In the genomic region with DNA sequence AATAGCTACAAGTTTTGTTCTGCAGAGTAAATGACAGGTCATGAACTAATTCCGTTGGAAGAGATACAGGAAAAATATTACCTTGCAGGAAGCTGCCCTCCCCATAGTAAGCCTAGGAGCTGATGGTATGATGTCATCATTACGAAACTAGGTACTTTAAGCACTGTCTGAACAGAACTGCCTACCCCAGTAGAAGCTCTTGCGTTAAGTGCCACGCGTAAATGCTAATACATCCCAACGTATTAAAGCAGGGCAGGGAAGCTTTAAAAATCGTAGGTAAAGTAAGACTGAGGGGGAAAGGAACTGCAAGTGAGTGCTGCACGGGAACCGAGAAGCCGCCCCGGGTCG, we compare ENCODE assay signal across 8 cellular contexts. TPM values are rescaled to one million over a fixed set of nuclear protein-coding genes. Genes with fewer than 3 reads are reported as not detected.
DNase-seq lines count a peak whose midpoint lies in the region; ATAC-seq and TF ChIP-seq lines count a peak whose summit lies in the region.

No MANE protein-coding gene starts in this region.

- H3K4me3 ChIP-seq in adrenal gland (peak overlapping the region; percentile 56 to 77 (median 71)), gastrocnemius medialis (peak overlapping the region; percentile 66 to 97 (median 94))

- H3K9me3 ChIP-seq in adrenal gland (replicated peaks in 1 of 3) (no peaks in the 10 kb centered on the region), gastrocnemius medialis (no peaks in the 10 kb centered on the region)

- in situ Hi-C loops in gastrocnemius medialis (cut with MboI; ENCODE audit: low sequenced_read_pairs in 4 of 4): no loop called here

- no peaks in the 10 kb centered on the region for H3K27me3 ChIP-seq in adrenal gland
- no peaks in the 10 kb centered on the region for H3K27me3 ChIP-seq in gastrocnemius medialis

- 1 to 2% (median 1%) methylated on average over 12 of the region's 12 CpGs for WGBS in adrenal gland, 4 donors

- intact Hi-C loops in adrenal gland (cut with DNase I): no loop called here
- intact Hi-C loops in gastrocnemius medialis (cut with DNase I; ENCODE audit: low total_unique reads): loop anchor here (10.0 kb wide), 2 partner anchors 762 to 1382 kb away; partner anchors contain the start of gene RAP2A

- TF ChIP-seq CTCF in adrenal gland (IDR thresholded peaks at IDR 0.05) (no peak), gastrocnemius medialis (IDR thresholded peaks at IDR 0.05 in 4 of 5, conservative IDR thresholded peaks at IDR 0.05 in 1 of 5) (no peak)

- H3K27ac ChIP-seq in adrenal gland (peak overlapping the region in 4 of 5 donors; percentile 48 to 85 (median 82)), gastrocnemius medialis (peak overlapping the region; percentile 78 to 83 (median 80))

- DNase-seq in AG08396 (ENCODE audit: low spot score): peak; percentile 65
- peak; percentile 21 for DNase-seq in NCI-H2227 treated with DMSO at 0.1 percent for 48 hours (lab: John Stamatoyannopoulos, UW)
- DNase-seq in adrenal gland: no peak
- peak; percentile 50 for DNase-seq in hepatic stellate cell (ENCODE audit: low spot score)
- no peak for DNase-seq in gastrocnemius medialis
- DNase-seq in NCI-H1105 treated with DMSO at 0.1 percent for 48 hours (lab: John Stamatoyannopoulos, UW): no peak

- H3K36me3 ChIP-seq in adrenal gland (replicated peaks in 1 of 2): no peaks in the 10 kb centered on the region
- H3K36me3 ChIP-seq in gastrocnemius medialis: no peaks in the 10 kb centered on the region

- TF ChIP-seq POLR2A in adrenal gland (IDR thresholded peaks at IDR 0.05) (no peak), gastrocnemius medialis (IDR thresholded peaks at IDR 0.05) (no peak)

- peak; percentile 54 for ATAC-seq in GM18868 (IDR thresholded peaks at IDR 0.05; ENCODE audit: unreplicated experiment)
- ATAC-seq in HG03060 (IDR thresholded peaks at IDR 0.05; ENCODE audit: low read depth, unreplicated experiment): peak; percentile 32
- peak; percentile 56 to 67 for ATAC-seq in gastrocnemius medialis

- H3K4me1 ChIP-seq in adrenal gland (replicated peaks in 1 of 2): peaks cover 0 to 11% of the 10 kb centered on the region in 2 donors
- peaks cover 5 to 9% of the 10 kb centered on the region in 2 donors for H3K4me1 ChIP-seq in gastrocnemius medialis

RNA-seq across cellular contexts. Expression of gene UGGT2, which starts 0.6 kb away (rescaled TPM):
- total RNA-seq in adrenal gland (10 to 100 TPM; 15.1 to 60.6 (median 26.0) TPM), gastrocnemius medialis (10 to 100 TPM in 1 of 4 donors, 1 to 10 TPM in 3; 4.0 to 10.6 (median 6.8) TPM)
- polyA plus RNA-seq in adrenal gland: 10 to 100 TPM; 10.7 to 21.1 (median 15.2) TPM

RNA-seq across cellular contexts. Expression of gene HS6ST3, which starts 37.3 kb away (rescaled TPM):
- total RNA-seq in adrenal gland (10 to 100 TPM in 1 of 8 donors, 1 to 10 TPM in 7; 2.5 to 27.1 (median 6.4) TPM), gastrocnemius medialis (1 to 10 TPM in 3 of 4 donors, under 1 TPM in 1; 0.97 to 2.2 (median 2.0) TPM)
- polyA plus RNA-seq in adrenal gland: 10 to 100 TPM in 1 of 3 donors, 1 to 10 TPM in 2; 2.1 to 12.6 (median 4.1) TPM

Comparison
In these comparisons a context has a peak if more than half of its experiments do, and no peak if none do; other contexts are left out.
1. DNase-seq: peak in AG08396 (single experiment), NCI-H2227 treated with DMSO at 0.1 percent for 48 hours (single experiment) and hepatic stellate cell (single experiment); none in adrenal gland (0 of 7), gastrocnemius medialis (0 of 2) and NCI-H1105 treated with DMSO at 0.1 percent for 48 hours (single experiment).
2. Peak in every context shown above with its lines, with median percentiles within 50 percentile points of each other: ATAC-seq.